ENCODE assay signal across 8 cellular contexts in genomic region chr1:50333595-50333974, GRCh38.
DNase-seq lines count a peak whose midpoint lies in the region; ATAC-seq and TF ChIP-seq lines count a peak whose summit lies in the region.

No MANE protein-coding gene starts in this region.

- no peak overlapping the region for H3K4ac ChIP-seq in trophoblast cell (ENCODE audit: low read depth, low read length)

- WGBS in trophoblast cell (ENCODE audit: extremely low coverage, insufficient coverage, insufficient read length) = no CpG with 5 or more reads among the region's 37 CpGs

- no peaks in the 10 kb centered on the region for H3K36me3 ChIP-seq in cardiac muscle cell
- no peaks in the 10 kb centered on the region for H3K36me3 ChIP-seq in trophoblast cell (ENCODE audit: control insufficient read depth in 1 of 2, insufficient read depth in 2 of 2, low read length in 2 of 2)

- peak overlapping the region; percentile 92 for H3K4me2 ChIP-seq in trophoblast cell (ENCODE audit: low read length)

- H3K4me1 ChIP-seq in cardiac muscle cell (ENCODE audit: low read depth) (no peaks in the 10 kb centered on the region), trophoblast cell (ENCODE audit: control insufficient read depth in 1 of 2, insufficient read depth in 2 of 2, low read length in 2 of 2) (peaks cover 3 to 4% of the 10 kb centered on the region in 2 experiments)

- no peak overlapping the region for H2BK120ac ChIP-seq in trophoblast cell (ENCODE audit: insufficient read depth, low read length, poor library complexity)

- peak; percentile 82 for ATAC-seq in HG02852 (IDR thresholded peaks at IDR 0.05; ENCODE audit: unreplicated experiment)

- no peak overlapping the region for H3K18ac ChIP-seq in trophoblast cell (ENCODE audit: low read length)

- H3K79me1 ChIP-seq in trophoblast cell (ENCODE audit: low read length) = no peaks in the 10 kb centered on the region

- H4K12ac ChIP-seq in trophoblast cell (ENCODE audit: low read depth, low read length) = no peak overlapping the region

- H3K4me3 ChIP-seq in cardiac muscle cell = peak overlapping the region; percentile 32
- H3K4me3 ChIP-seq in trophoblast cell (ENCODE audit: low read depth, low read length) = peak overlapping the region; percentile 72

- H3K9me3 ChIP-seq in cardiac muscle cell (ENCODE audit: low read depth) (no peaks in the 10 kb centered on the region), trophoblast cell (ENCODE audit: insufficient read depth, low read depth, low read length) (no peaks in the 10 kb centered on the region)

- peak; percentile 56 for DNase-seq in NCI-H748 (lab: John Stamatoyannopoulos, UW; ENCODE audit: unreplicated experiment)
- DNase-seq in NCI-H748 treated with DMSO at 0.1 percent for 48 hours (lab: John Stamatoyannopoulos, UW) = no peak
- DNase-seq in NCI-H774 (lab: John Stamatoyannopoulos, UW) = peak; percentile 56
- peak; percentile 22 for DNase-seq in activated gamma-delta T cell treated with Interleukin-2 at 50 U/mL for 16 hours
- peak; percentile 55 to 78 for DNase-seq in cardiac muscle cell (ENCODE audit: low read depth in 1 of 2, low spot score in 1 of 2)
- peak; percentile 14 to 59 for DNase-seq in trophoblast cell
- DNase-seq in cortex of kidney (lab: John Stamatoyannopoulos, UW) = no peak

- no peak overlapping the region for H2AK5ac ChIP-seq in trophoblast cell (ENCODE audit: low read length)

- H3K9ac ChIP-seq in trophoblast cell (ENCODE audit: low read length) = no peak overlapping the region

- no peak overlapping the region for H3K27ac ChIP-seq in cardiac muscle cell
- no peak overlapping the region for H3K27ac ChIP-seq in trophoblast cell (ENCODE audit: low read depth, low read length)

- no peak overlapping the region for H3K23ac ChIP-seq in trophoblast cell (ENCODE audit: low read length)

- no peak overlapping the region for H4K8ac ChIP-seq in trophoblast cell (ENCODE audit: low read depth, low read length)

- no peak overlapping the region for H2BK5ac ChIP-seq in trophoblast cell (ENCODE audit: low read depth, low read length, poor library complexity)

- H3K14ac ChIP-seq in trophoblast cell (ENCODE audit: low read length) = no peak overlapping the region

- H2AFZ ChIP-seq in trophoblast cell (ENCODE audit: insufficient read depth, low read length, poor library complexity) = peak overlapping the region; percentile 68

- peak; percentile 73 for TF ChIP-seq CTCF in cardiac muscle cell (IDR thresholded peaks at IDR 0.05; ENCODE audit: low read depth, low read length)

- H3K27me3 ChIP-seq in cardiac muscle cell (peaks cover 52% of the 10 kb centered on the region), trophoblast cell (ENCODE audit: insufficient read depth, low read length) (peaks cover 2% of the 10 kb centered on the region)

- H4K91ac ChIP-seq in trophoblast cell (ENCODE audit: low read depth, low read length) = no peak overlapping the region

- H3K79me2 ChIP-seq in trophoblast cell (ENCODE audit: control insufficient read depth, insufficient read depth, low read length, poor library complexity) = peaks cover 2% of the 10 kb centered on the region

- H2BK12ac ChIP-seq in trophoblast cell (ENCODE audit: low read length) = no peak overlapping the region

Comparison
In these comparisons a context has a peak if more than half of its experiments do, and no peak if none do; other contexts are left out.
1. DNase-seq: peak in NCI-H748 (single experiment), NCI-H774 (single experiment), activated gamma-delta T cell treated with Interleukin-2 at 50 U/mL for 16 hours (single experiment), cardiac muscle cell (2 of 2) and trophoblast cell (2 of 2); none in NCI-H748 treated with DMSO at 0.1 percent for 48 hours (single experiment) and cortex of kidney (single experiment).